10 cellular contexts compared by ENCODE assay signal in genomic region chr20:53652859-53653520, GRCh38. TPM values are rescaled to one million over a fixed set of nuclear protein-coding genes. Genes with fewer than 3 reads are reported as not detected.
A peak's percentile ranks its signal among the peaks of the same experiment; 100 is the strongest.
DNase-seq lines count a peak whose midpoint lies in the region; ATAC-seq, FAIRE-seq and TF ChIP-seq lines count a peak whose summit lies in the region.
"Had no signal": no experiment of that assay in that cellular context is flagged by ENCODE, and none has a peak within 500 bp of the region (broad histone marks: within the 10 kb centered on the region; RNA-seq: fewer than 3 reads in every experiment).

No MANE protein-coding gene starts in this region.

- H3K4me3 ChIP-seq in GM12865 (ENCODE audit: low read depth, low read length): peak overlapping the region; percentile 57
- peak overlapping the region in 2 of 59 donors; percentile 2 to 15 for H3K4me3 ChIP-seq in dorsolateral prefrontal cortex
- H3K4me3 ChIP-seq in pancreas: no peak overlapping the region
- H3K4me3 ChIP-seq: coronary artery had no signal

- H3K4me1 ChIP-seq in pancreas: peaks cover 0 to 41% (median 40%) of the 10 kb centered on the region in 3 donors

- TF ChIP-seq CTCF in GM12865 (IDR thresholded peaks at IDR 0.05; ENCODE audit: insufficient read depth, low read depth, low read length, missing control alignments): no peak
- TF ChIP-seq CTCF in dorsolateral prefrontal cortex (IDR thresholded peaks at IDR 0.05 in 54 of 56, conservative IDR thresholded peaks at IDR 0.05 in 2 of 56; ENCODE audit: low read depth in 1 of 56, partially characterized antibody in 56 of 56): no peak
- no peak for TF ChIP-seq CTCF in pancreas (IDR thresholded peaks at IDR 0.05)

- no peak for FAIRE-seq in pancreas (lab: Jason Lieb, UNC)

- H3K36me3 ChIP-seq in pancreas: no peaks in the 10 kb centered on the region

- peak overlapping the region in 43 of 59 donors; percentile 1 to 74 (median 43) for H3K27ac ChIP-seq in dorsolateral prefrontal cortex
- H3K27ac ChIP-seq in pancreas: peak overlapping the region in 3 of 4 donors; percentile 41 to 87 (median 87)

- no peaks in the 10 kb centered on the region for H3K27me3 ChIP-seq in dorsolateral prefrontal cortex
- H3K27me3 ChIP-seq in pancreas: no peaks in the 10 kb centered on the region

- peak; percentile 67 for DNase-seq in GM12865 (ENCODE audit: low read depth)
- peak; percentile 23 for DNase-seq in HuH-7.5 (ENCODE audit: low spot score)
- DNase-seq in dorsolateral prefrontal cortex: peak in 1 of 10 donors; percentile 3
- DNase-seq in pancreas: no peak
- DNase-seq in NCI-H748 (lab: John Stamatoyannopoulos, UW; ENCODE audit: unreplicated experiment): no peak
- no peak for DNase-seq in SW 1271 (lab: John Stamatoyannopoulos, UW)
- no peak for DNase-seq in GOT3 (lab: John Stamatoyannopoulos, UW)
- DNase-seq in activated CD4-positive, alpha-beta T cell treated with anti-CD3 and anti-CD28 coated beads for 48 hours: no peak
- DNase-seq: occipital lobe had no signal

- H3K9me3 ChIP-seq in pancreas: no peaks in the 10 kb centered on the region

- 12 to 13% methylated on average over 5 of the region's 5 CpGs for WGBS in pancreas, 2 donors

- intact Hi-C loops in dorsolateral prefrontal cortex (cut with DNase I): no loop called here
- intact Hi-C loops in pancreas (cut with DNase I): no loop called here

- ATAC-seq in pancreas: peak in 3 of 4 donors; percentile 26 to 50 (median 35)

RNA-seq across cellular contexts. Expression of gene ZNF217, which starts 59.4 kb away (rescaled TPM):
- total RNA-seq in dorsolateral prefrontal cortex: 10 to 100 TPM in 20 of 120 experiments, 1 to 10 TPM in 100; 3.0 to 16.2 (median 7.4) TPM
- total RNA-seq in pancreas: 10 to 100 TPM; 10.2 to 29.5 (median 13.4) TPM
- polyA plus RNA-seq in pancreas: 1 to 10 TPM; 4.2 to 5.1 TPM

Comparison
In these comparisons a context has a peak if more than half of its experiments do, and no peak if none do; other contexts are left out.
1. DNase-seq: peak in GM12865 (single experiment) and HuH-7.5 (single experiment); none in pancreas (0 of 6), NCI-H748 (single experiment), SW 1271 (0 of 2), GOT3 (single experiment) and activated CD4-positive, alpha-beta T cell treated with anti-CD3 and anti-CD28 coated beads for 48 hours (single experiment).